In the genomic region with DNA sequence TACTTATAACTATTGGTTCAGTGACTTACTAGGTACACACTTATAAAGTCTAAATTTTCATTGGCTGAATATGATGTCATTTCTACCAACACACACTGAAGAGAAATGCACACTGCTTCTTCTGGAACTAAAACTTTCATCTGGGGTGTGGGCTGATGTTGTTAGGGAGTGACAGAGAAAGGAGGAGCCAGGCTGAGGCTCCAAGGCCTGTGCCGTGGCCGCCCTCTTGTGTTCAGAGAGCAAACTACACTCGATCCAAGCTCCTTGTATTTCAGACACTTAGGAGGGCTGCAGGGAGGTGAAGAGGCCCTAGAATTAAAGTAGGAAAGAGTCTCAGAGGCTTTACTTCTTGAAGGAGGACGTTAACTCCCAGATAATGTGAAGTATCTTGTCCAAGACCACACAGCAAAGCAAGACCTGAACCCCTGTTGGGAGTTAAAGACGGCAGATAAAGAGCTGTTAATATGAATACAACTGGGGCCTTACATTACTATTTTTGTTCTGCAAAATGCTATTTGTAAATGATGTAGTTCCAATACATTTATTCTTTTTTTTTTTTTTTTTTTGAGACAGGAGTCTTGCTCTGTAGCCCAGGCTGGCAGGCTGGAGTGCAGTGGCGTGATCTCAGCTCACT, we compare ENCODE assay signal across 8 cellular contexts.
DNase-seq lines count a peak whose midpoint lies in the region; ATAC-seq and TF ChIP-seq lines count a peak whose summit lies in the region.

No MANE protein-coding gene starts in this region.

- ATAC-seq in GM19351 (IDR thresholded peaks at IDR 0.05; ENCODE audit: unreplicated experiment) (peak; percentile 89), HG03520 (IDR thresholded peaks at IDR 0.05; ENCODE audit: unreplicated experiment) (peak; percentile 85), mucosa of descending colon (peak; percentile 90)

- H3K36me3 ChIP-seq in NT2/D1 (ENCODE audit: insufficient read depth, insufficient read length, low read length) = peaks cover 59% of the 10 kb centered on the region
- H3K36me3 ChIP-seq in mucosa of descending colon (ENCODE audit: low read depth) = no peaks in the 10 kb centered on the region

- no peak overlapping the region for H3K4me3 ChIP-seq in NT2/D1 (ENCODE audit: insufficient read length, low read depth)
- H3K4me3 ChIP-seq in mucosa of descending colon = no peak overlapping the region

- H3K9me3 Mint-ChIP-seq in endothelial cell (ENCODE audit: unreplicated experiment) = no peaks in the 10 kb centered on the region

- peaks cover 28% of the 10 kb centered on the region for H3K36me3 Mint-ChIP-seq in endothelial cell (ENCODE audit: low read depth, unreplicated experiment)

- H3K4me1 ChIP-seq in NT2/D1 (ENCODE audit: insufficient read depth, insufficient read length) (peaks cover 6% of the 10 kb centered on the region), mucosa of descending colon (ENCODE audit: low read depth) (peaks cover 10% of the 10 kb centered on the region)

- H3K9ac ChIP-seq in NT2/D1 (ENCODE audit: insufficient read length, low read depth) = no peak overlapping the region

- no peak overlapping the region for H3K4me3 Mint-ChIP-seq in endothelial cell (ENCODE audit: unreplicated experiment)

- H3K9me3 ChIP-seq in NT2/D1 (ENCODE audit: insufficient read depth, low read length) (peaks cover 13% of the 10 kb centered on the region; the same call in 1 of the 2 replicates), mucosa of descending colon (no peaks in the 10 kb centered on the region)

- H3K27ac Mint-ChIP-seq in endothelial cell (ENCODE audit: unreplicated experiment) = no peak overlapping the region

- H3K27me3 Mint-ChIP-seq in endothelial cell (ENCODE audit: unreplicated experiment) = peaks cover 10% of the 10 kb centered on the region

- peaks cover 13% of the 10 kb centered on the region for H3K4me1 Mint-ChIP-seq in endothelial cell (ENCODE audit: unreplicated experiment)

- peak; percentile 71 for DNase-seq in CMK (ENCODE audit: low read depth)
- DNase-seq in NT2/D1 (ENCODE audit: low read depth, low spot score) = peak; percentile 80
- peak; percentile 28 for DNase-seq in activated CD8-positive, alpha-beta memory T cell treated with anti-CD3 and anti-CD28 coated beads, Interleukin-2, amount 50 U/mL, for 1 hour (ENCODE audit: extremely low read depth)
- peak; percentile 91 for DNase-seq in endothelial cell (ENCODE audit: low spot score)
- peak in 2 of 3 donors; percentile 79 to 90 for DNase-seq in mucosa of descending colon
- peak; percentile 67 for DNase-seq in stimulated activated CD8-positive, alpha-beta memory T cell treated with anti-CD3 and anti-CD28 coated beads, Interleukin-7, amount 100 ng/mL, for 24 hours (ENCODE audit: low read depth)

- TF ChIP-seq CTCF in endothelial cell (IDR thresholded peaks at IDR 0.05; ENCODE audit: unreplicated experiment) (peak; percentile 83), mucosa of descending colon (IDR thresholded peaks at IDR 0.05) (peak; percentile 83)

- intact Hi-C loops in mucosa of descending colon (cut with DNase I, micrococcal nuclease) = loop anchor here (5.0 kb wide), 1 partner anchor 185 kb away; no protein-coding TSS in a partner anchor

- H3K27me3 ChIP-seq in NT2/D1 (ENCODE audit: insufficient read depth, insufficient read length) = no peaks in the 10 kb centered on the region

Comparison
In these comparisons a context has a peak if more than half of its experiments do, and no peak if none do; other contexts are left out.
1. DNase-seq: peak in every context shown above with its lines; median percentile 91 in endothelial cell; 84 in mucosa of descending colon; 80 in NT2/D1; 71 in CMK; 67 in stimulated activated CD8-positive, alpha-beta memory T cell treated with anti-CD3 and anti-CD28 coated beads, Interleukin-7, amount 100 ng/mL, for 24 hours; 28 in activated CD8-positive, alpha-beta memory T cell treated with anti-CD3 and anti-CD28 coated beads, Interleukin-2, amount 50 U/mL, for 1 hour.